ENCODE assay signal across 9 cellular contexts in the genomic region with DNA sequence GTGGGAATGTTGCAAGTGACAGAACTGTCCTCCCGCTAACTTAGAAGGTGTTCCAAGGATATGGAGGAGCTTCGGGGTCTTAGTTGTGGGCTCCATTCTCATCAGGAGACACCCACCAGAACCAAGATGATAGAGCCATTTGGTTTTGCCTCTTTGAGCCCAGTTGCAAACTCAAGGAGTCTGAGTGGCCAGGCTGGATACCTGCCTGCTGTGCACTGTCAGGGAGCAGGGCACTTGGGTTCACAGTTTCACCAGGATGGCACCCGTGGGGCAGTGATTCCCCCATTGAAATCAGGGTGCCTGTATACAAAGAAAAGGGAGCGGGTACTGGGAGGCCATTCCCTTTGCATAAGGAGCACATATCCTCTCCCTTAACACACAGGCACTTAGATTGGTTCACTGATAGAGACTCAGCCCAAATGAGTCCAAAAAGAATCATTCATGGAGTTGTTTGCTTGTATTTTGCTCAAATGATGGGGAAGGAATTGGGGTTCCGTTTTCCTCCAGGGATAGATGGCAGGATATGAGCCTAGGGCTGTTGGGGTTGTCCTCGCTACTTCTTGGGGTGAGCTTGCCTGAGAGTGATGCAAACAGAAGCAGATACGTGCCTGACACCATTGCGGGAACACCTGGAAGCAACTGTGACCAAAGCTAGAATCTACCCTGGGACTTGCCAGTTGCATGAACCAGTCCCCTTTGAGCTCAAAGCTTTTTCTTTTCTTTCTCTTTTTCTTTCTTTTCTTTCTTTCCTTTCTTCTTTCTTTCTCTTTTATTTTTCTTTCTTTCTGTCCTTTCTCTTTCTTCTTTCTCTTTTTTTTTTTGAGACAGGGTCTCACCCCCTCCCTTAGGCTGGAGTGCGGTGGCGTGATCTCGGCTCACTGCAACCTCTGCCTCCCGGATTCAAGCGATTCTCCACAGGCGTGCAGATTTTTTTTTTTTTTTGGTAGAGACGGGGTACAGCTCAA. TPM values are rescaled to one million over a fixed set of nuclear protein-coding genes. Genes with fewer than 3 reads are reported as not detected.
A peak's percentile ranks its signal among the peaks of the same experiment; 100 is the strongest.
DNase-seq lines count a peak whose midpoint lies in the region; ATAC-seq and TF ChIP-seq lines count a peak whose summit lies in the region.
"Had no signal": no experiment of that assay in that cellular context is flagged by ENCODE, and none has a peak within 500 bp of the region (broad histone marks: within the 10 kb centered on the region; RNA-seq: fewer than 3 reads in every experiment).

No MANE protein-coding gene starts in this region.

- peak overlapping the region; percentile 0; the same call in 1 of the 2 replicates for H3K27ac ChIP-seq in HL-60 (replicated peaks)

- ATAC-seq in activated T-cell treated with anti-CD3 and anti-CD28 coated beads, Interleukin-2, amount 50 U/mL, for 4 hours = no peak
- ATAC-seq in natural killer cell (no peak), HG03354 (IDR thresholded peaks at IDR 0.05; ENCODE audit: poor library complexity, severe bottlenecking, unreplicated experiment) (no peak), HG02840 (IDR thresholded peaks at IDR 0.05; ENCODE audit: low FRiP score, unreplicated experiment) (no peak), GM18858 (IDR thresholded peaks at IDR 0.05; ENCODE audit: unreplicated experiment) (no peak)

- H3K27me3 Mint-ChIP-seq in activated T-cell treated with anti-CD3 and anti-CD28 coated beads, Interleukin-2, amount 50 U/mL, for 4 hours (ENCODE audit: low read depth) = no peaks in the 10 kb centered on the region
- no peaks in the 10 kb centered on the region for H3K27me3 Mint-ChIP-seq in natural killer cell (ENCODE audit: low read depth in 2 of 2)

- H3K36me3 Mint-ChIP-seq in activated T-cell treated with anti-CD3 and anti-CD28 coated beads, Interleukin-2, amount 50 U/mL, for 4 hours (ENCODE audit: insufficient read depth) = peaks cover 6% of the 10 kb centered on the region
- no peaks in the 10 kb centered on the region for H3K36me3 Mint-ChIP-seq in natural killer cell

- peak overlapping the region; percentile 76 to 84 for H3K27ac Mint-ChIP-seq in natural killer cell

- TF ChIP-seq CTCF in HL-60 (IDR thresholded peaks at IDR 0.05; ENCODE audit: insufficient read depth, low read length) = no peak
- no peak for TF ChIP-seq CTCF in natural killer cell (IDR thresholded peaks at IDR 0.05)

- peaks cover 52% of the 10 kb centered on the region for H3K4me1 Mint-ChIP-seq in activated T-cell treated with anti-CD3 and anti-CD28 coated beads, Interleukin-2, amount 50 U/mL, for 4 hours (ENCODE audit: low read depth)
- H3K4me1 Mint-ChIP-seq in natural killer cell = peaks cover 27 to 45% of the 10 kb centered on the region in 2 donors

- no peak overlapping the region for H3K4me3 ChIP-seq in HL-60 (replicated peaks; ENCODE audit: insufficient read depth, low read length)

- no peaks in the 10 kb centered on the region for H3K9me3 Mint-ChIP-seq in activated T-cell treated with anti-CD3 and anti-CD28 coated beads, Interleukin-2, amount 50 U/mL, for 4 hours
- no peaks in the 10 kb centered on the region for H3K9me3 Mint-ChIP-seq in natural killer cell

- peak overlapping the region; percentile 79 for H3K4me3 Mint-ChIP-seq in activated T-cell treated with anti-CD3 and anti-CD28 coated beads, Interleukin-2, amount 50 U/mL, for 4 hours
- H3K4me3 Mint-ChIP-seq in natural killer cell = peak overlapping the region; percentile 62

- DNase-seq in DMS53 (lab: John Stamatoyannopoulos, UW) = peak; percentile 45
- DNase-seq in HL-60 (ENCODE audit: low read depth in 1 of 2, low spot score in 1 of 2) = peak; percentile 48 to 64
- DNase-seq in activated T-cell treated with anti-CD3 and anti-CD28 coated beads, Interleukin-2, amount 50 U/mL, for 4 hours = no peak
- DNase-seq in natural killer cell = no peak
- DNase-seq in posterior vena cava (ENCODE audit: low spot score) = no peak

- intact Hi-C loops in natural killer cell (cut with micrococcal nuclease) = loop anchor here (1.0 kb wide), 2 partner anchors 9 to 16 kb away; no protein-coding TSS in a partner anchor
- intact Hi-C loops in posterior vena cava (cut with DNase I) = no loop called here

- H3K27me3 ChIP-seq in HL-60 (ENCODE audit: insufficient read depth, poor library complexity, severe bottlenecking) = no peaks in the 10 kb centered on the region

RNA-seq across cellular contexts. Expression of a gene that starts 1.3 kb away (rescaled TPM):
- 10 to 100 TPM; 11.7 to 19.8 (median 14.2) TPM for total RNA-seq in activated T-cell treated with anti-CD3 and anti-CD28 coated beads, Interleukin-2, amount 50 U/mL, for 4 hours
- total RNA-seq in natural killer cell (10 to 100 TPM; 21.6 to 27.9 (median 23.3) TPM), posterior vena cava (1 to 10 TPM in 1 of 2 donors, under 1 TPM in 1; 0.79 to 2.0 TPM)

RNA-seq across cellular contexts. Expression of a gene that starts 18.9 kb away (rescaled TPM):
- 100 to 1,000 TPM; 140 to 163 (median 158) TPM for total RNA-seq in activated T-cell treated with anti-CD3 and anti-CD28 coated beads, Interleukin-2, amount 50 U/mL, for 4 hours
- 100 to 1,000 TPM; 173 to 221 (median 190) TPM for total RNA-seq in natural killer cell
- total RNA-seq in posterior vena cava = 10 to 100 TPM; 22.9 to 28.2 TPM

RNA-seq across cellular contexts. Expression of a gene that starts 28.1 kb away (rescaled TPM):
- total RNA-seq in activated T-cell treated with anti-CD3 and anti-CD28 coated beads, Interleukin-2, amount 50 U/mL, for 4 hours = 10 to 100 TPM; 16.6 to 48.5 (median 21.6) TPM
- 10 to 100 TPM; 13.7 to 25.2 (median 15.0) TPM for total RNA-seq in natural killer cell
- 100 to 1,000 TPM in 1 of 2 donors, 10 to 100 TPM in 1; 94.9 to 121 TPM for total RNA-seq in posterior vena cava

RNA-seq across cellular contexts. Expression of a gene that starts 36.0 kb away (rescaled TPM):
- total RNA-seq in activated T-cell treated with anti-CD3 and anti-CD28 coated beads, Interleukin-2, amount 50 U/mL, for 4 hours = 1 to 10 TPM; 1.7 to 5.7 (median 3.1) TPM
- 1 to 10 TPM in 1 of 3 donors, under 1 TPM in 2; 0.66 to 1.7 (median 0.93) TPM for total RNA-seq in natural killer cell
- total RNA-seq in posterior vena cava = under 1 TPM; 0.38 to 0.93 TPM

RNA-seq across cellular contexts. Expression of a gene that starts 44.9 kb away (rescaled TPM):
- total RNA-seq in activated T-cell treated with anti-CD3 and anti-CD28 coated beads, Interleukin-2, amount 50 U/mL, for 4 hours = not detected
- total RNA-seq in natural killer cell = not detected
- not detected for total RNA-seq in posterior vena cava
- total RNA-seq: RPMI7951 had no signal

Comparison
In these comparisons a context has a peak if more than half of its experiments do, and no peak if none do; other contexts are left out.
1. DNase-seq: peak in DMS53 (single experiment) and HL-60 (2 of 2); none in activated T-cell treated with anti-CD3 and anti-CD28 coated beads, Interleukin-2, amount 50 U/mL, for 4 hours (single experiment), natural killer cell (single experiment) and posterior vena cava (single experiment).
2. RNA of a gene that starts 1.3 kb away (total RNA-seq): 21.6 to 27.9 TPM in natural killer cell and 11.7 to 19.8 TPM in activated T-cell treated with anti-CD3 and anti-CD28 coated beads, Interleukin-2, amount 50 U/mL, for 4 hours; 0.79 to 2.0 TPM in posterior vena cava; every median in the first group is over 4 times any median in the second.
3. RNA of a gene that starts 18.9 kb away (total RNA-seq): 173 to 221 TPM in natural killer cell and 140 to 163 TPM in activated T-cell treated with anti-CD3 and anti-CD28 coated beads, Interleukin-2, amount 50 U/mL, for 4 hours; 22.9 to 28.2 TPM in posterior vena cava; every median in the first group is over 4 times any median in the second.